10 cellular contexts compared by ENCODE assay signal in the genomic region with DNA sequence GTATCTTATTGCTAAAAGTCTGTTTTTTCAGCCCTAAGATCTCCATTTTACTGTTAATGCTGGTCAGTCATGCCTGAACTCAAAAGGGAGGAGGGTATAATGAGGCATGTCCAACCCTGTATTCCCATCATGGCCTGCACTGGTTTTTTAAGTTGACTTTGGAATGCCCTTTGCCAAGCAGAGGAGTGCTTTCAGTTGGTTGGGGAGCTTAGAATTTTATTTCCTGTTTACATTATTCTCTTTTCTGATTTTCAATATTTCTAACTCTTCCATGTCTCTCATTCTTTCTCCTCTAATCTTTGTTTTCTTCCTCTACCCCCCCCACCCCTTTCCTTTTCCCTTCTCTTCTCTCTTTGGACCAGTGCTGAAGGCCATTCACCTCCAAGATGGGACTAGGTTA. TPM values are rescaled to one million over a fixed set of nuclear protein-coding genes. Genes with fewer than 3 reads are reported as not detected.
A peak's percentile ranks its signal among the peaks of the same experiment; 100 is the strongest.
DNase-seq lines count a peak whose midpoint lies in the region; ATAC-seq, FAIRE-seq and TF ChIP-seq lines count a peak whose summit lies in the region.
"Had no signal": no experiment of that assay in that cellular context is flagged by ENCODE, and none has a peak within 500 bp of the region (broad histone marks: within the 10 kb centered on the region; RNA-seq: fewer than 3 reads in every experiment).

No MANE protein-coding gene starts in this region.

- H3K4me2 ChIP-seq in HepG2 (ENCODE audit: low read depth, low read length) (peak overlapping the region; percentile 90), H1 (ENCODE audit: insufficient read depth in 1 of 2, low read depth in 2 of 2, low read length in 2 of 2) (no peak overlapping the region), neural progenitor cell (no peak overlapping the region)

- H3K79me2 ChIP-seq in HepG2 (ENCODE audit: insufficient read depth, low read length) (peaks cover under 1% of the 10 kb centered on the region), H1 (ENCODE audit: control insufficient read depth in 1 of 2, insufficient read depth in 2 of 2, low read length in 2 of 2) (no peaks in the 10 kb centered on the region), neural progenitor cell (ENCODE audit: low read depth) (no peaks in the 10 kb centered on the region)

- H4K20me1 ChIP-seq in HepG2 (ENCODE audit: insufficient read depth, low read length) (peaks cover under 1% of the 10 kb centered on the region; the same call in 1 of the 2 replicates), H1 (replicated peaks in 1 of 2; ENCODE audit: control insufficient read depth in 1 of 2, insufficient read depth in 2 of 2, low read length in 2 of 2) (no peaks in the 10 kb centered on the region), neural progenitor cell (ENCODE audit: low read depth) (no peaks in the 10 kb centered on the region)

- no peak overlapping the region for H2BK15ac ChIP-seq in H1 (ENCODE audit: low read length)

- H3F3A ChIP-seq in neural progenitor cell (ENCODE audit: low read depth): no peaks in the 10 kb centered on the region

- no peaks in the 10 kb centered on the region for H3K36me3 Mint-ChIP-seq in neural progenitor cell

- TF ChIP-seq CTCF in HepG2 (CRISPR knock-in tag; IDR thresholded peaks at IDR 0.05) (no peak), right lobe of liver (IDR thresholded peaks at IDR 0.05) (no peak), H1 (IDR thresholded peaks at IDR 0.05; ENCODE audit: control extremely low read depth in 1 of 3, insufficient read depth in 1 of 3, low read depth in 1 of 3, low read length in 3 of 3) (no peak), neural progenitor cell (IDR thresholded peaks at IDR 0.05) (no peak)

- in situ Hi-C loops in HepG2 (cut with HindIII; ENCODE audit: extremely low pct_ligation_motif_present, low pct_unique_long_range_greater_than_20kb): loop anchor here (5.0 kb wide), 1 partner anchor 44 kb away; no protein-coding TSS in a partner anchor

- peak overlapping the region; percentile 19 for H3K4ac ChIP-seq in H1 (replicated peaks; ENCODE audit: insufficient read length, low read depth, low read length)

- peak overlapping the region; percentile 75; the same call in 1 of the 2 replicates for H2BK5ac ChIP-seq in H1 (ENCODE audit: low read depth, low read length)

- TF ChIP-seq POLR2A in HepG2 (IDR thresholded peaks at IDR 0.05; ENCODE audit: insufficient read depth in 1 of 2, low read depth in 2 of 2, low read length in 2 of 2) (no peak), right lobe of liver (IDR thresholded peaks at IDR 0.05) (no peak), H1 (IDR thresholded peaks at IDR 0.05; ENCODE audit: control extremely low read depth in 1 of 2, low read depth in 2 of 2, low read length in 2 of 2) (no peak)

- BruUV-seq in HepG2 (replicated peaks; lab: Mats Ljungman, UMichigan): no TSS peak

- no peak overlapping the region for H2AFZ ChIP-seq in HepG2 (ENCODE audit: low read length)
- no peak overlapping the region for H2AFZ ChIP-seq in H1 (ENCODE audit: low read length)
- peak overlapping the region; percentile 87 for H2AFZ ChIP-seq in neural progenitor cell (replicated peaks)

- H3K9ac ChIP-seq in HepG2 (ENCODE audit: insufficient read depth, low read depth, low read length) (peak overlapping the region; percentile 57; the same call in 1 of the 2 replicates), H1 (replicated peaks in 1 of 4; ENCODE audit: extremely low read depth in 1 of 4, low read depth in 3 of 4, low read length in 3 of 4) (no peak overlapping the region), neural progenitor cell (no peak overlapping the region)

- no peak overlapping the region; the same call in 1 of the 2 replicates for H2BK20ac ChIP-seq in H1 (ENCODE audit: low read length)

- intact Hi-C loops in HepG2 (cut with micrococcal nuclease; ENCODE audit: unreplicated experiment): no loop called here
- intact Hi-C loops in right lobe of liver (cut with DNase I): no loop called here

- H3K23ac ChIP-seq in H1 (ENCODE audit: insufficient read length): no peak overlapping the region

- peak overlapping the region; percentile 24 for H3K27ac Mint-ChIP-seq in neural progenitor cell

- H3K4me1 Mint-ChIP-seq in neural progenitor cell: peaks cover 9% of the 10 kb centered on the region

- H3K27ac ChIP-seq in HepG2 (ENCODE audit: extremely low read length, insufficient read depth, low read length): peak overlapping the region; percentile 48
- H3K27ac ChIP-seq in right lobe of liver: no peak overlapping the region
- H3K27ac ChIP-seq in H1 (ENCODE audit: low read depth, low read length): no peak overlapping the region
- no peak overlapping the region for H3K27ac ChIP-seq in neural progenitor cell

- 0 out of 2 replicates have a peak overlapping the region, but pooled peaks have one; percentile 20 for H2BK12ac ChIP-seq in H1 (ENCODE audit: low read depth, low read length)

- POLR2A ChIA-PET in HepG2 (lab: Yijun Ruan, JAX) (interaction anchor here (0.6 to 13.7 kb wide), 25 partner anchors 9 to 654 kb away, joined by 3 to 1105 read pairs (median 5); a partner anchor contains a TSS), H1 (lab: Charles Lee; ENCODE audit: partially characterized antibody) (interaction anchor here (1.4 kb wide), 1 partner anchor 63 kb away, joined by 6 read pairs; no protein-coding TSS in a partner anchor)

- peak overlapping the region; percentile 8 for H2BK120ac ChIP-seq in H1 (replicated peaks; ENCODE audit: low read depth, low read length)

- H3K56ac ChIP-seq in H1 (replicated peaks; ENCODE audit: insufficient read length, low read depth, low read length): no peak overlapping the region

- H3K18ac ChIP-seq in H1 (ENCODE audit: extremely low read depth, low read length): no peak overlapping the region

- H4K5ac ChIP-seq in H1 (ENCODE audit: insufficient read length, low read depth, low read length): no peak overlapping the region

- H3K14ac ChIP-seq in H1 (ENCODE audit: insufficient read length): no peak overlapping the region

- no peak overlapping the region for H2AK5ac ChIP-seq in H1 (ENCODE audit: low read depth, low read length)

- no peak for DNase-seq in HepG2 (ENCODE audit: low spot score)
- no peak for DNase-seq in right lobe of liver
- DNase-seq in H1 (ENCODE audit: low read depth in 1 of 2, low spot score in 2 of 2): no peak
- no peak for DNase-seq in neural progenitor cell (ENCODE audit: low spot score)
- no peak for DNase-seq in NCI-H446 (lab: John Stamatoyannopoulos, UW)
- no peak for DNase-seq in Ammon's horn (ENCODE audit: low spot score)
- no peak for DNase-seq in CD1c-positive myeloid dendritic cell (ENCODE audit: extremely low spot score)

- H3K27me3 Mint-ChIP-seq in neural progenitor cell (ENCODE audit: insufficient read depth, low read depth): peaks cover 10% of the 10 kb centered on the region

- no peak overlapping the region for H4K8ac ChIP-seq in H1 (ENCODE audit: extremely low read depth, insufficient read depth, low read length)

- peak overlapping the region; percentile 49 for H4K91ac ChIP-seq in H1 (replicated peaks; ENCODE audit: insufficient read length, low read length)

- H3K79me1 ChIP-seq in H1 (ENCODE audit: low read depth, low read length): no peaks in the 10 kb centered on the region

- H3K9me3 ChIP-seq in HepG2 (ENCODE audit: low read length): peaks cover 2% of the 10 kb centered on the region
- H3K9me3 ChIP-seq in right lobe of liver: no peaks in the 10 kb centered on the region
- H3K9me3 ChIP-seq in H1 (ENCODE audit: insufficient read depth in 2 of 2, low read depth in 1 of 2, low read length in 1 of 2): peaks cover 5 to 8% of the 10 kb centered on the region in 2 experiments; a peak in 3 of 4 replicates
- H3K9me3 ChIP-seq in neural progenitor cell (ENCODE audit: low read depth): peaks cover 5% of the 10 kb centered on the region

- H3K27me3 ChIP-seq in HepG2 (ENCODE audit: control insufficient read depth in 1 of 2, insufficient read depth in 2 of 2, low read length in 2 of 2) (no peaks in the 10 kb centered on the region), right lobe of liver (no peaks in the 10 kb centered on the region), H1 (replicated peaks in 1 of 4; ENCODE audit: control insufficient read depth in 3 of 4, extremely low read depth in 1 of 4, insufficient read depth in 3 of 4, low read length in 3 of 4) (no peaks in the 10 kb centered on the region), neural progenitor cell (no peaks in the 10 kb centered on the region)

- H3K36me3 ChIP-seq in HepG2 (replicated peaks in 1 of 2; ENCODE audit: control insufficient read depth in 1 of 2, insufficient read depth in 2 of 2, low read length in 2 of 2): no peaks in the 10 kb centered on the region
- H3K36me3 ChIP-seq in right lobe of liver: no peaks in the 10 kb centered on the region
- no peaks in the 10 kb centered on the region for H3K36me3 ChIP-seq in H1 (ENCODE audit: control insufficient read depth in 2 of 4, insufficient read depth in 4 of 4, low read length in 3 of 4)
- H3K36me3 ChIP-seq in neural progenitor cell: no peaks in the 10 kb centered on the region

- no peak overlapping the region for H3K4me3 Mint-ChIP-seq in neural progenitor cell

- FAIRE-seq in HepG2 (lab: Jason Lieb, UNC): no peak
- FAIRE-seq in H1 (lab: Jason Lieb, UNC): no peak

- no peak for TF ChIP-seq EP300 in HepG2 (IDR thresholded peaks at IDR 0.05; ENCODE audit: low read depth in 2 of 2, low read length in 2 of 2)
- no peak for TF ChIP-seq EP300 in HepG2 (CRISPR knock-in tag; IDR thresholded peaks at IDR 0.05; ENCODE audit: borderline replicate concordance)
- TF ChIP-seq EP300 in H1 (IDR thresholded peaks at IDR 0.05; ENCODE audit: borderline replicate concordance in 1 of 2, low read depth in 2 of 2, low read length in 2 of 2): no peak

- H3K4me1 ChIP-seq in HepG2 (ENCODE audit: insufficient read depth, low read length): peaks cover 68% of the 10 kb centered on the region
- H3K4me1 ChIP-seq in right lobe of liver: no peaks in the 10 kb centered on the region
- no peaks in the 10 kb centered on the region; a peak in 1 of 7 replicates for H3K4me1 ChIP-seq in H1 (replicated peaks in 1 of 4; ENCODE audit: control insufficient read depth in 3 of 4, insufficient read depth in 4 of 4, low read length in 3 of 4)
- no peaks in the 10 kb centered on the region for H3K4me1 ChIP-seq in neural progenitor cell

- H3K4me3 ChIP-seq in HepG2 (replicated peaks in 1 of 3; ENCODE audit: insufficient read depth in 1 of 3, low read depth in 2 of 3, low read length in 3 of 3) (no peak overlapping the region), right lobe of liver (no peak overlapping the region), H1 (ENCODE audit: extremely low read depth in 1 of 4, insufficient read depth in 2 of 4, low read depth in 3 of 4, low read length in 4 of 4) (no peak overlapping the region), neural progenitor cell (no peak overlapping the region)

- CTCF ChIA-PET in HepG2 (lab: Yijun Ruan, JAX; ENCODE audit: low intra/inter-chr PET ratio, low total read pairs): interaction anchor here (0.8 to 7.4 kb wide), 10 partner anchors 10 to 323 kb away, joined by 3 to 207 read pairs (median 7); no protein-coding TSS in a partner anchor
- CTCF ChIA-PET in H1 (lab: Charles Lee; ENCODE audit: partially characterized antibody): interaction anchor here (0.7 to 7.4 kb wide), 46 partner anchors 9 to 479 kb away, joined by 3 to 77 read pairs (median 8); a partner anchor contains a TSS

- no peak for ATAC-seq in HepG2
- ATAC-seq in right lobe of liver: no peak
- ATAC-seq in HG03442 (IDR thresholded peaks at IDR 0.05; ENCODE audit: unreplicated experiment): no peak

- H3K23me2 ChIP-seq in H1 (ENCODE audit: low read depth, low read length): no peaks in the 10 kb centered on the region

- TF ChIP-seq RAD21 in HepG2 (CRISPR knock-in tag; IDR thresholded peaks at IDR 0.05) (no peak), H1 (IDR thresholded peaks at IDR 0.05 in 1 of 2, conservative IDR thresholded peaks at IDR 0.05 in 1 of 2; ENCODE audit: low read depth in 2 of 2, low read length in 2 of 2) (no peak)

- H3K9me3 Mint-ChIP-seq in neural progenitor cell: peaks cover 4% of the 10 kb centered on the region

RNA-seq across cellular contexts. Expression of a gene that starts 4.9 kb away (rescaled TPM):
- total RNA-seq in HepG2 (2016; rRNA removed; fragmentation: Illumina TruSeq; extraction: Trizol) (2,867 and 3,021 TPM in 2 replicates), right lobe of liver (10 to 100 TPM in 1 of 6 experiments, 1 to 10 TPM in 4, under 1 TPM in 1; 0.53 to 12.3 (median 4.2) TPM), neural progenitor cell (ENCODE audit: low replicate concordance) (0.59 and 2.8 TPM in 2 replicates)
- total RNA-seq in HepG2 (2016; cell fraction: cytosol; rRNA removed; fragmentation: Illumina TruSeq; extraction: Trizol; ENCODE audit: low read depth): 582 and 659 TPM in 2 replicates
- 2,776 and 3,102 TPM in 2 replicates for total RNA-seq in HepG2 (2016; cell fraction: insoluble cytoplasmic fraction; rRNA removed; fragmentation: Illumina TruSeq; extraction: Trizol)
- total RNA-seq in HepG2 (2016; cell fraction: membrane; rRNA removed; fragmentation: Illumina TruSeq; extraction: Trizol): 925 and 1,194 TPM in 2 replicates
- 2,259 and 2,462 TPM in 2 replicates for total RNA-seq in HepG2 (2016; cell fraction: nucleus; rRNA removed; fragmentation: Illumina TruSeq; extraction: Trizol)
- polyA plus RNA-seq in HepG2 (2011; rRNA removed) (1,596 and 1,621 TPM in 2 replicates), H1 (2011; rRNA removed) (3.5 and 4.4 TPM in 2 replicates)
- polyA plus RNA-seq in HepG2 (2011; cell fraction: cytosol; rRNA removed): 1,194 and 1,328 TPM in 2 replicates
- polyA plus RNA-seq in HepG2 (2011; cell fraction: nucleus; rRNA removed): 2,740 and 3,322 TPM in 2 replicates
- polyA plus RNA-seq in HepG2 (2012): 740 and 1,093 TPM in 2 replicates
- polyA plus RNA-seq in HepG2 (2016; cell fraction: cytosol; fragmentation: Illumina TruSeq; extraction: Trizol; ENCODE audit: low read depth): 288 and 375 TPM in 2 replicates
- polyA plus RNA-seq in HepG2 (2016; cell fraction: insoluble cytoplasmic fraction; fragmentation: Illumina TruSeq; extraction: Trizol; ENCODE audit: low read depth): 2,577 and 2,685 TPM in 2 replicates
- 518 and 720 TPM in 2 replicates for polyA plus RNA-seq in HepG2 (2016; cell fraction: membrane; fragmentation: Illumina TruSeq; extraction: Trizol; ENCODE audit: low read depth)
- 3,957 and 4,035 TPM in 2 replicates for polyA plus RNA-seq in HepG2 (2016; cell fraction: nucleus; fragmentation: Illumina TruSeq; extraction: Trizol; ENCODE audit: insufficient read depth, low read depth)
- 4.9 and 1,419 TPM in 2 replicates for polyA minus RNA-seq in HepG2 (2011; rRNA and poly(A)+ RNA removed; ENCODE audit: low replicate concordance)
- 390 and 391 TPM in 2 replicates for polyA minus RNA-seq in HepG2 (2011; cell fraction: cytosol; rRNA and poly(A)+ RNA removed)
- 1,540 and 1,882 TPM in 2 replicates for polyA minus RNA-seq in HepG2 (2011; cell fraction: nucleus; rRNA and poly(A)+ RNA removed)
- total RNA-seq in H1 (2021; fragmentation: NEBNext Ultra II Directional; extraction: Animal tissue kit (Norgen Biotek cat#: 25700)): 0.44 and 1.1 TPM in 2 replicates
- polyA plus RNA-seq in H1 (2011; cell fraction: cytosol; rRNA removed): 6.2 TPM
- polyA plus RNA-seq in H1 (2011; cell fraction: nucleus; rRNA removed): 5.7 TPM
- 0.91 to 2.7 TPM (median 1.8 TPM) in 4 replicates for polyA plus RNA-seq in H1 (2012, experiment 1 of 2)
- 0.72 TPM for polyA plus RNA-seq in H1 (2012, experiment 2 of 2)
- 1.5 TPM for polyA plus RNA-seq in H1 (2013, experiment 1 of 2)
- 1.2 TPM for polyA plus RNA-seq in H1 (2013, experiment 2 of 2)
- polyA minus RNA-seq in H1 (2011; rRNA and poly(A)+ RNA removed): 4.0 and 4.9 TPM in 2 replicates
- polyA minus RNA-seq in H1 (2011; cell fraction: cytosol; rRNA and poly(A)+ RNA removed): 0.81 TPM
- polyA minus RNA-seq in H1 (2011; cell fraction: nucleus; rRNA and poly(A)+ RNA removed): 7.5 TPM

RNA-seq across cellular contexts. Expression of a gene that starts 52.6 kb away (rescaled TPM):
- total RNA-seq in HepG2 (2016; rRNA removed; fragmentation: Illumina TruSeq; extraction: Trizol) (0.14 and 0.22 TPM in 2 replicates), right lobe of liver (under 1 TPM in 3 of 6 experiments, not detected in 3; 0.07 to 0.20 (median 0.19) TPM), neural progenitor cell (ENCODE audit: low replicate concordance) (3.2 and 13.5 TPM in 2 replicates)
- 0.10 TPM in 1 of 2 replicates, not detected in the other for total RNA-seq in HepG2 (2016; cell fraction: cytosol; rRNA removed; fragmentation: Illumina TruSeq; extraction: Trizol; ENCODE audit: low read depth)
- total RNA-seq in HepG2 (2016; cell fraction: insoluble cytoplasmic fraction; rRNA removed; fragmentation: Illumina TruSeq; extraction: Trizol): 0.13 and 0.15 TPM in 2 replicates
- total RNA-seq in HepG2 (2016; cell fraction: membrane; rRNA removed; fragmentation: Illumina TruSeq; extraction: Trizol): 0.10 and 0.22 TPM in 2 replicates
- total RNA-seq in HepG2 (2016; cell fraction: nucleus; rRNA removed; fragmentation: Illumina TruSeq; extraction: Trizol): 0.12 and 0.44 TPM in 2 replicates
- polyA plus RNA-seq in HepG2 (2011; rRNA removed) (0.08 and 0.16 TPM in 2 replicates), H1 (2011; rRNA removed) (23.9 and 35.0 TPM in 2 replicates)
- polyA plus RNA-seq in HepG2 (2011; cell fraction: cytosol; rRNA removed): 0.15 and 0.18 TPM in 2 replicates
- polyA plus RNA-seq in HepG2 (2011; cell fraction: nucleus; rRNA removed): 1.1 TPM in 2 replicates
- polyA plus RNA-seq in HepG2 (2012): 0.16 and 0.54 TPM in 2 replicates
- polyA plus RNA-seq in HepG2 (2016; cell fraction: cytosol; fragmentation: Illumina TruSeq; extraction: Trizol; ENCODE audit: low read depth): 0.05 and 0.10 TPM in 2 replicates
- polyA plus RNA-seq in HepG2 (2016; cell fraction: insoluble cytoplasmic fraction; fragmentation: Illumina TruSeq; extraction: Trizol; ENCODE audit: low read depth): 0.22 and 0.33 TPM in 2 replicates
- polyA plus RNA-seq in HepG2 (2016; cell fraction: membrane; fragmentation: Illumina TruSeq; extraction: Trizol; ENCODE audit: low read depth): 0.10 and 0.17 TPM in 2 replicates
- 0.42 and 0.55 TPM in 2 replicates for polyA plus RNA-seq in HepG2 (2016; cell fraction: nucleus; fragmentation: Illumina TruSeq; extraction: Trizol; ENCODE audit: insufficient read depth, low read depth)
- 0.18 TPM in 1 of 2 replicates, not detected in the other for polyA minus RNA-seq in HepG2 (2011; rRNA and poly(A)+ RNA removed; ENCODE audit: low replicate concordance)
- 0.35 TPM in 1 of 2 replicates, not detected in the other for polyA minus RNA-seq in HepG2 (2011; cell fraction: cytosol; rRNA and poly(A)+ RNA removed)
- polyA minus RNA-seq in HepG2 (2011; cell fraction: nucleus; rRNA and poly(A)+ RNA removed): 0.13 and 0.25 TPM in 2 replicates
- 46.4 and 46.7 TPM in 2 replicates for total RNA-seq in H1 (2021; fragmentation: NEBNext Ultra II Directional; extraction: Animal tissue kit (Norgen Biotek cat#: 25700))
- 31.2 TPM for polyA plus RNA-seq in H1 (2011; cell fraction: cytosol; rRNA removed)
- 48.6 TPM for polyA plus RNA-seq in H1 (2011; cell fraction: nucleus; rRNA removed)
- polyA plus RNA-seq in H1 (2012, experiment 1 of 2): 20.3 to 33.0 TPM (median 27.2 TPM) in 4 replicates
- polyA plus RNA-seq in H1 (2012, experiment 2 of 2): 23.3 TPM
- polyA plus RNA-seq in H1 (2013, experiment 1 of 2): 23.9 TPM
- 23.3 TPM for polyA plus RNA-seq in H1 (2013, experiment 2 of 2)
- polyA minus RNA-seq in H1 (2011; rRNA and poly(A)+ RNA removed): 11.2 and 13.2 TPM in 2 replicates
- polyA minus RNA-seq in H1 (2011; cell fraction: cytosol; rRNA and poly(A)+ RNA removed): 19.1 TPM
- 24.3 TPM for polyA minus RNA-seq in H1 (2011; cell fraction: nucleus; rRNA and poly(A)+ RNA removed)
- total RNA-seq: PC-3, SK-MEL-5 had no signal

Comparison
In these comparisons a context has a peak if more than half of its experiments do, and no peak if none do; other contexts are left out.
1. RNA of a gene that starts 4.9 kb away (total RNA-seq): 582 to 3,102 TPM in HepG2; 0.53 to 12.3 TPM in right lobe of liver, 0.59 to 2.8 TPM in neural progenitor cell and 0.44 to 1.1 TPM in H1; every median in the first group is over 10 times any median in the second.